In the genomic region with DNA sequence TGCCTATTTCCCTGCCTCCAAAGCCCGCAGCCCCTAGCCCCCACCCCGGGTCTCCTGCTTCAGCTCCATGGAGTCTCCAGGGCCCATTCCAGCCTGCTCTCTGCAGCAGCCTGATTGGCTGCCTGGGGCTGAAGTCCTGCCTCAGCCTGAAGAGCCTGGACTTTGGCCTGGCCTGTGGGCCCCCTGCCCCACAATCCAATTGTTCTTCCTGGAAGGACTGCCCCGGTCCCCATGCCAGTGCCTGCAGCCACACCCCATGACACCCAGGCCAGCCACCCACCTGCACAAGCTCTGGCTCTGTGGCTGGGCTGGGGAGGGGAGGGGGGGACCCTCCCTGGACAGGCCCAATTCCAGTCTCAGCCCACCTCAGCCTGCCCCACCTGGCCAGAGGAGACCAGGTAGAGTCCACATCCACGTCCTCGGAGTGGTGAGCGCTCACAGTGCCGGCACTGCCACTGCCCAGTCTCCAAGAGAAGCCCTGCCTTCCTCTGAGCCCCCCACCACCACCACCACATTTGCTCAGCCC, we compare ENCODE assay signal across 1 cellular context.
TF ChIP-seq lines count a peak whose summit lies in the region.

No MANE protein-coding gene starts in this region.

TF ChIP-seq in HepG2, 621 proteins besides CTCF, POLR2A, EP300 and RAD21 (continued from another document and continues in another):
- TF ChIP-seq CEBPZ (IDR thresholded peaks at IDR 0.05; ENCODE audit: low read length), result no peak
- TF ChIP-seq HNRNPK (IDR thresholded peaks at IDR 0.05; ENCODE audit: low read depth, low read length, poor library complexity, severe bottlenecking), result no peak
- TF ChIP-seq, protein P1, sequence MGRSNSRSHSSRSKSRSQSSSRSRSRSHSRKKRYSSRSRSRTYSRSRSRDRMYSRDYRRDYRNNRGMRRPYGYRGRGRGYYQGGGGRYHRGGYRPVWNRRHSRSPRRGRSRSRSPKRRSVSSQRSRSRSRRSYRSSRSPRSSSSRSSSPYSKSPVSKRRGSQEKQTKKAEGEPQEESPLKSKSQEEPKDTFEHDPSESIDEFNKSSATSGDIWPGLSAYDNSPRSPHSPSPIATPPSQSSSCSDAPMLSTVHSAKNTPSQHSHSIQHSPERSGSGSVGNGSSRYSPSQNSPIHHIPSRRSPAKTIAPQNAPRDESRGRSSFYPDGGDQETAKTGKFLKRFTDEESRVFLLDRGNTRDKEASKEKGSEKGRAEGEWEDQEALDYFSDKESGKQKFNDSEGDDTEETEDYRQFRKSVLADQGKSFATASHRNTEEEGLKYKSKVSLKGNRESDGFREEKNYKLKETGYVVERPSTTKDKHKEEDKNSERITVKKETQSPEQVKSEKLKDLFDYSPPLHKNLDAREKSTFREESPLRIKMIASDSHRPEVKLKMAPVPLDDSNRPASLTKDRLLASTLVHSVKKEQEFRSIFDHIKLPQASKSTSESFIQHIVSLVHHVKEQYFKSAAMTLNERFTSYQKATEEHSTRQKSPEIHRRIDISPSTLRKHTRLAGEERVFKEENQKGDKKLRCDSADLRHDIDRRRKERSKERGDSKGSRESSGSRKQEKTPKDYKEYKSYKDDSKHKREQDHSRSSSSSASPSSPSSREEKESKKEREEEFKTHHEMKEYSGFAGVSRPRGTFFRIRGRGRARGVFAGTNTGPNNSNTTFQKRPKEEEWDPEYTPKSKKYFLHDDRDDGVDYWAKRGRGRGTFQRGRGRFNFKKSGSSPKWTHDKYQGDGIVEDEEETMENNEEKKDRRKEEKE (IDR thresholded peaks at IDR 0.05), result no peak
- peak; percentile 86 for TF ChIP-seq ZEB1 (IDR thresholded peaks at IDR 0.05; ENCODE audit: insufficient replicate concordance, low read depth)
- TF ChIP-seq ATM (IDR thresholded peaks at IDR 0.05; ENCODE audit: borderline replicate concordance), result no peak
- TF ChIP-seq ZNF652 (CRISPR knock-in tag; IDR thresholded peaks at IDR 0.05; ENCODE audit: borderline replicate concordance, low read depth), result no peak
- TF ChIP-seq ZNF7 (CRISPR knock-in tag; IDR thresholded peaks at IDR 0.05), result no peak
- no peak for TF ChIP-seq ZFP36L2 (CRISPR knock-in tag; IDR thresholded peaks at IDR 0.05)
- 0 out of 2 replicates have a peak, but pooled peaks have one; percentile 48 for TF ChIP-seq ZNF326 (CRISPR knock-in tag; IDR thresholded peaks at IDR 0.05; ENCODE audit: borderline replicate concordance)
- peak; percentile 95 for TF ChIP-seq BCL6 (CRISPR knock-in tag; IDR thresholded peaks at IDR 0.05)
- TF ChIP-seq, protein P2, sequence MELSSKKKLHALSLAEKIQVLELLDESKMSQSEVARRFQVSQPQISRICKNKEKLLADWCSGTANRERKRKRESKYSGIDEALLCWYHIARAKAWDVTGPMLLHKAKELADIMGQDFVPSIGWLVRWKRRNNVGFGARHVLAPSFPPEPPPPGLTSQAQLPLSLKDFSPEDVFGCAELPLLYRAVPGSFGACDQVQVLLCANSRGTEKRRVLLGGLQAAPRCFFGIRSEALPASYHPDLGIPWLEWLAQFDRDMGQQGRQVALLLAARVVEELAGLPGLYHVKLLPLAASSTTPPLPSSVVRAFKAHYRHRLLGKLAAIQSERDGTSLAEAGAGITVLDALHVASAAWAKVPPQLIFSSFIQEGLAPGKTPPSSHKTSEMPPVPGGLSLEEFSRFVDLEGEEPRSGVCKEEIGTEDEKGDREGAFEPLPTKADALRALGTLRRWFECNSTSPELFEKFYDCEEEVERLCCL (CRISPR knock-in tag; IDR thresholded peaks at IDR 0.05; ENCODE audit: borderline replicate concordance), result peak; percentile 92; the same call in 1 of the 2 replicates
- TF ChIP-seq ZUFSP (CRISPR knock-in tag; IDR thresholded peaks at IDR 0.05; ENCODE audit: borderline replicate concordance), result no peak
- TF ChIP-seq MIER2 (CRISPR knock-in tag; IDR thresholded peaks at IDR 0.05), result no peak; the same call in 1 of the 2 replicates
- TF ChIP-seq ZBTB10 (CRISPR knock-in tag; IDR thresholded peaks at IDR 0.05; ENCODE audit: borderline replicate concordance), result peak; percentile 56; the same call in 1 of the 2 replicates
- TF ChIP-seq, protein P3, sequence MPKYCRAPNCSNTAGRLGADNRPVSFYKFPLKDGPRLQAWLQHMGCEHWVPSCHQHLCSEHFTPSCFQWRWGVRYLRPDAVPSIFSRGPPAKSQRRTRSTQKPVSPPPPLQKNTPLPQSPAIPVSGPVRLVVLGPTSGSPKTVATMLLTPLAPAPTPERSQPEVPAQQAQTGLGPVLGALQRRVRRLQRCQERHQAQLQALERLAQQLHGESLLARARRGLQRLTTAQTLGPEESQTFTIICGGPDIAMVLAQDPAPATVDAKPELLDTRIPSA (CRISPR knock-in tag; IDR thresholded peaks at IDR 0.05; ENCODE audit: borderline replicate concordance), result no peak
- peak; percentile 69; the same call in 1 of the 2 replicates for TF ChIP-seq HMG20A (CRISPR knock-in tag; IDR thresholded peaks at IDR 0.05; ENCODE audit: borderline replicate concordance)
- TF ChIP-seq KLF15 (CRISPR knock-in tag; IDR thresholded peaks at IDR 0.05; ENCODE audit: borderline replicate concordance), result no peak
- TF ChIP-seq ARNT2 (CRISPR knock-in tag; IDR thresholded peaks at IDR 0.05; ENCODE audit: low read depth), result peak; percentile 67; the same call in 1 of the 2 replicates
- TF ChIP-seq ZBTB14 (CRISPR knock-in tag; IDR thresholded peaks at IDR 0.05), result no peak
- no peak for TF ChIP-seq JUND (CRISPR knock-in tag; IDR thresholded peaks at IDR 0.05)
- TF ChIP-seq PHF8 (CRISPR knock-in tag; IDR thresholded peaks at IDR 0.05), result peak; percentile 65; the same call in 1 of the 2 replicates
- TF ChIP-seq YY1 (IDR thresholded peaks at IDR 0.05; ENCODE audit: insufficient read depth, insufficient replicate concordance, low read depth, low read length), result peak; percentile 60
- peak; percentile 71 for TF ChIP-seq SRSF1 (optimal IDR thresholded peaks at IDR 0.05; ENCODE audit: low read depth, low read length)
- peak; percentile 64; the same call in 1 of the 2 replicates for TF ChIP-seq NFKBIZ (CRISPR knock-in tag; IDR thresholded peaks at IDR 0.05)
- TF ChIP-seq TCF7 (IDR thresholded peaks at IDR 0.05; ENCODE audit: low read depth), result no peak
- TF ChIP-seq MAZ (IDR thresholded peaks at IDR 0.05; ENCODE audit: borderline replicate concordance, low read depth, low read length), result peak; percentile 26
- TF ChIP-seq MAZ (CRISPR knock-in tag; IDR thresholded peaks at IDR 0.05; ENCODE audit: low read depth), result peak; percentile 94
- no peak for TF ChIP-seq ONECUT2 (CRISPR knock-in tag; IDR thresholded peaks at IDR 0.05)
- TF ChIP-seq MTF2 (CRISPR knock-in tag; IDR thresholded peaks at IDR 0.05; ENCODE audit: borderline replicate concordance), result 0 out of 2 replicates have a peak, but pooled peaks have one; percentile 68
- peak; percentile 1; the same call in 1 of the 2 replicates for TF ChIP-seq CHCHD3 (CRISPR knock-in tag; IDR thresholded peaks at IDR 0.05)
- TF ChIP-seq ZNF276 (CRISPR knock-in tag; IDR thresholded peaks at IDR 0.05; ENCODE audit: low read depth), result no peak
- no peak for TF ChIP-seq MAFF (IDR thresholded peaks at IDR 0.05; ENCODE audit: low read depth, low read length)
- peak; percentile 65 for TF ChIP-seq RCOR2 (CRISPR knock-in tag; IDR thresholded peaks at IDR 0.05)
- no peak for TF ChIP-seq ZNF30 (CRISPR knock-in tag; IDR thresholded peaks at IDR 0.05)
- TF ChIP-seq ZNF207 (IDR thresholded peaks at IDR 0.05; ENCODE audit: borderline replicate concordance), result no peak
- TF ChIP-seq ZBTB3 (CRISPR knock-in tag; IDR thresholded peaks at IDR 0.05; ENCODE audit: borderline replicate concordance, low read depth), result no peak
- no peak for TF ChIP-seq ZNF678 (CRISPR knock-in tag; IDR thresholded peaks at IDR 0.05)
- peak; percentile 84 for TF ChIP-seq TEAD3 (CRISPR knock-in tag; optimal IDR thresholded peaks at IDR 0.05; ENCODE audit: borderline replicate concordance)
- TF ChIP-seq ZFP36 (IDR thresholded peaks at IDR 0.05; ENCODE audit: borderline replicate concordance, low read depth, low read length, partially characterized antibody), result no peak
- no peak for TF ChIP-seq IKZF4 (CRISPR knock-in tag; IDR thresholded peaks at IDR 0.05; ENCODE audit: borderline replicate concordance, low read depth, not compliant biosample characterization)
- TF ChIP-seq FOXA3 (CRISPR knock-in tag; IDR thresholded peaks at IDR 0.05), result peak; percentile 73
- peak; percentile 44; the same call in 1 of the 2 replicates for TF ChIP-seq CBX5 (CRISPR knock-in tag; IDR thresholded peaks at IDR 0.05; ENCODE audit: borderline replicate concordance)
- TF ChIP-seq CHD4 (IDR thresholded peaks at IDR 0.05; ENCODE audit: borderline replicate concordance, low read length), result peak; percentile 54; the same call in 1 of the 2 replicates
- peak; percentile 50; the same call in 1 of the 2 replicates for TF ChIP-seq RBAK (CRISPR knock-in tag; IDR thresholded peaks at IDR 0.05)
- TF ChIP-seq ELF1 (CRISPR knock-in tag; IDR thresholded peaks at IDR 0.05), result peak; percentile 89
